Comparison of ENCODE assay signal across 18 cellular contexts in the genomic region with DNA sequence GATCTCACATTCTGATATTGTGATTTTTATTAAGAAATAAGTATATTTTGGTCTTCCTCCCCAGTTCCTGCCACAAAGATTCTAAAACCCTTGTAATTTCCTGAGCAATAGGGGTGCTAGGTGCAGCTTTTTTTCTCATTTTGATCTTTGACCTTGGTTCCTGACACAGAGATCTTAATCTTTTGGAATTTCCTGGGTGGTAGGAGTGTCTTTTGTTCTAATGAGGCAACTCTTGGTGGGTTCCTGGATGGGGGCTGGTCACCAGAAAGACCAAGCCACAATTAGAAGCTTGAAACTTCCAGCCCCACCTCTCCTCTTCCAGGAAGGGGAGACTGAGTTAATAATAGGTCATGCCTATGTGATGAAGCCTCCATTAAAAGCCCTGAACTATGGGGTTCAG.
DNase-seq lines count a peak whose midpoint lies in the region; ATAC-seq, FAIRE-seq and TF ChIP-seq lines count a peak whose summit lies in the region.
"Had no signal": no experiment of that assay in that cellular context is flagged by ENCODE, and none has a peak within 500 bp of the region (broad histone marks: within the 10 kb centered on the region; RNA-seq: fewer than 3 reads in every experiment).

No MANE protein-coding gene starts in this region.

- peaks cover 13 to 40% (median 20%) of the 10 kb centered on the region in 4 donors for H3K4me1 Mint-ChIP-seq in CD4-positive, alpha-beta memory T cell
- peaks cover 45% of the 10 kb centered on the region for H3K4me1 Mint-ChIP-seq in Calu3 (ENCODE audit: low read depth, unreplicated experiment)

- no peaks in the 10 kb centered on the region for H4K20me1 ChIP-seq in keratinocyte (ENCODE audit: control insufficient read depth, extremely low read depth, insufficient read depth, low read length)

- H3K36me3 ChIP-seq in CD4-positive, alpha-beta memory T cell (ENCODE audit: insufficient read depth, low read length): no peaks in the 10 kb centered on the region
- no peaks in the 10 kb centered on the region for H3K36me3 ChIP-seq in RWPE2 (ENCODE audit: low read depth)
- H3K36me3 ChIP-seq in keratinocyte (ENCODE audit: control insufficient read depth in 2 of 2, extremely low read depth in 1 of 2, insufficient read depth in 2 of 2, low read length in 2 of 2): no peaks in the 10 kb centered on the region
- H3K36me3 ChIP-seq in small intestine (ENCODE audit: control insufficient read depth in 2 of 2, insufficient read depth in 2 of 2, low read length in 2 of 2): no peaks in the 10 kb centered on the region
- H3K36me3 ChIP-seq: BE2C had no signal

- TF ChIP-seq CTCF in Calu3 (IDR thresholded peaks at IDR 0.05; ENCODE audit: unreplicated experiment) (no peak), RWPE2 (IDR thresholded peaks at IDR 0.05; ENCODE audit: poor library complexity, severe bottlenecking) (no peak), keratinocyte (optimal IDR thresholded peaks at IDR 0.05 in 1 of 3, IDR thresholded peaks at IDR 0.05 in 1 of 3, conservative IDR thresholded peaks at IDR 0.05 in 1 of 3; ENCODE audit: extremely low read depth in 1 of 3, insufficient read depth in 2 of 3, low read length in 3 of 3) (no peak)

- ATAC-seq in RWPE2 (ENCODE audit: low read depth): no peak

- POLR2A ChIA-PET in CD4-positive, alpha-beta memory T cell (lab: Charles Lee; ENCODE audit: partially characterized antibody): no interaction called here

- H3K4me2 ChIP-seq in keratinocyte (ENCODE audit: control insufficient read depth, extremely low read depth, insufficient read depth, low read depth, low read length): no peak overlapping the region

- H3K9me3 Mint-ChIP-seq in CD4-positive, alpha-beta memory T cell: no peaks in the 10 kb centered on the region
- H3K9me3 Mint-ChIP-seq in Calu3 (ENCODE audit: low read depth, unreplicated experiment): peaks cover 4% of the 10 kb centered on the region

- no peak for FAIRE-seq in keratinocyte (lab: Jason Lieb, UNC)
- no peak for FAIRE-seq in small intestine (lab: Jason Lieb, UNC)
- FAIRE-seq: A204.1 had no signal

- no peak overlapping the region for H2AFZ ChIP-seq in keratinocyte (ENCODE audit: control insufficient read depth, low read length)

- BruUV-seq in Calu3 (replicated peaks; lab: Mats Ljungman, UMichigan): no TSS peak

- H3K36me3 Mint-ChIP-seq in CD4-positive, alpha-beta memory T cell: no peaks in the 10 kb centered on the region
- H3K36me3 Mint-ChIP-seq in Calu3 (ENCODE audit: insufficient read depth, unreplicated experiment): peaks cover 11% of the 10 kb centered on the region
- H3K36me3 Mint-ChIP-seq: CD4-positive, CD25-positive, alpha-beta regulatory T cell had no signal

- H3K9ac ChIP-seq in keratinocyte (ENCODE audit: control insufficient read depth, extremely low read depth, insufficient read depth, low read length): no peak overlapping the region

- H3K27ac ChIP-seq in CD4-positive, alpha-beta memory T cell (ENCODE audit: low read depth, low read length): no peak overlapping the region
- peak overlapping the region; percentile 57 for H3K27ac ChIP-seq in RWPE2 (ENCODE audit: poor library complexity, severe bottlenecking)
- H3K27ac ChIP-seq in keratinocyte (ENCODE audit: control insufficient read depth, insufficient read depth, low read length): peak overlapping the region; percentile 13
- H3K27ac ChIP-seq in small intestine (ENCODE audit: low read depth in 1 of 2, low read length in 1 of 2): no peak overlapping the region

- no peaks in the 10 kb centered on the region for H3K27me3 ChIP-seq in CD4-positive, alpha-beta memory T cell (ENCODE audit: insufficient read depth, low read length)
- H3K27me3 ChIP-seq in RWPE2 (ENCODE audit: insufficient read depth, poor library complexity, severe bottlenecking) (no peaks in the 10 kb centered on the region), keratinocyte (ENCODE audit: control insufficient read depth, extremely low read depth, insufficient read depth, low read length) (no peaks in the 10 kb centered on the region), small intestine (ENCODE audit: control insufficient read depth in 2 of 2, insufficient read depth in 2 of 2, low read length in 2 of 2) (no peaks in the 10 kb centered on the region)
- H3K27me3 ChIP-seq: BE2C had no signal

- CTCF ChIA-PET in CD4-positive, alpha-beta memory T cell (lab: Charles Lee; ENCODE audit: partially characterized antibody): no interaction called here
- CTCF ChIA-PET in Calu3 (lab: Charles Lee): interaction anchor here (0.6 kb wide), 1 partner anchor 321 kb away, joined by 3 read pairs; no protein-coding TSS in a partner anchor

- intact Hi-C loops in CD4-positive, alpha-beta memory T cell (cut with micrococcal nuclease): no loop called here
- intact Hi-C loops in Calu3 (cut with micrococcal nuclease; ENCODE audit: unreplicated experiment): loop anchor here (5.0 to 10.0 kb wide), 2 partner anchors 265 to 387 kb away; no protein-coding TSS in a partner anchor

- DNase-seq in CD4-positive, alpha-beta memory T cell: no peak
- DNase-seq in Calu3 (no peak), RWPE2 (ENCODE audit: low spot score) (no peak), keratinocyte (ENCODE audit: low read depth, low spot score) (no peak), small intestine (no peak)
- DNase-seq in activated CD4-positive, alpha-beta T cell treated with anti-CD3 and anti-CD28 coated beads, Interleukin-2, amount 50 U/mL, for 1 hour: no peak
- DNase-seq in activated CD4-positive, alpha-beta T cell treated with anti-CD3 and anti-CD28 coated beads for 4 hours: no peak
- DNase-seq: ACHN; BE2C; C1 segment of cervical spinal cord; Caco-2; CD4-positive, CD25-positive, alpha-beta regulatory T cell; DMS153; DMS79; GDM1; GOT3; H7 had no signal

- peak overlapping the region in 1 of 8 donors; percentile 27 for H3K4me3 Mint-ChIP-seq in CD4-positive, alpha-beta memory T cell
- H3K4me3 Mint-ChIP-seq in Calu3 (ENCODE audit: low read depth, unreplicated experiment): no peak overlapping the region

- H3K4me3 ChIP-seq in CD4-positive, alpha-beta memory T cell (ENCODE audit: low read length in 2 of 2): no peak overlapping the region
- H3K4me3 ChIP-seq in RWPE2 (ENCODE audit: severe bottlenecking) (no peak overlapping the region), keratinocyte (ENCODE audit: control insufficient read depth in 2 of 3, extremely low read depth in 1 of 3, insufficient read depth in 2 of 3, low read depth in 1 of 3, low read length in 3 of 3) (no peak overlapping the region), small intestine (ENCODE audit: low read depth in 1 of 2, low read length in 2 of 2) (no peak overlapping the region)

- H3K9me1 ChIP-seq in keratinocyte (ENCODE audit: control insufficient read depth, extremely low read depth, insufficient read depth, low read length): no peaks in the 10 kb centered on the region

- no peaks in the 10 kb centered on the region for H3K79me2 ChIP-seq in keratinocyte (ENCODE audit: control insufficient read depth, insufficient read depth, low read length)

- H3K27me3 Mint-ChIP-seq in CD4-positive, alpha-beta memory T cell: no peaks in the 10 kb centered on the region
- no peaks in the 10 kb centered on the region for H3K27me3 Mint-ChIP-seq in Calu3 (ENCODE audit: unreplicated experiment)

- H3K9me3 ChIP-seq in CD4-positive, alpha-beta memory T cell (ENCODE audit: control insufficient read depth in 1 of 2, low read length in 2 of 2): no peaks in the 10 kb centered on the region
- H3K9me3 ChIP-seq in RWPE2 (ENCODE audit: severe bottlenecking) (no peaks in the 10 kb centered on the region), keratinocyte (ENCODE audit: control insufficient read depth, low read depth, low read length) (no peaks in the 10 kb centered on the region), small intestine (ENCODE audit: control insufficient read depth, low read depth) (no peaks in the 10 kb centered on the region)
- H3K9me3 ChIP-seq: BE2C had no signal

- dilution Hi-C loops in keratinocyte (cut with MboI; ENCODE audit: extremely low pct_ligation_motif_present, low sequenced_read_pairs): no loop called here

- H3K4me1 ChIP-seq in CD4-positive, alpha-beta memory T cell (ENCODE audit: insufficient read depth, low read length): peaks cover 14% of the 10 kb centered on the region
- H3K4me1 ChIP-seq in RWPE2 (ENCODE audit: insufficient read depth, poor library complexity, severe bottlenecking): peaks cover 31% of the 10 kb centered on the region
- peaks cover 16% of the 10 kb centered on the region for H3K4me1 ChIP-seq in keratinocyte (ENCODE audit: control insufficient read depth, extremely low read depth, insufficient read depth, low read length)
- peaks cover 0 to 2% of the 10 kb centered on the region in 2 donors for H3K4me1 ChIP-seq in small intestine (ENCODE audit: control insufficient read depth in 2 of 2, insufficient read depth in 1 of 2, low read depth in 1 of 2, low read length in 1 of 2)
- H3K4me1 ChIP-seq: BE2C had no signal

- peak overlapping the region in 5 of 7 donors; percentile 12 to 59 (median 19) for H3K27ac Mint-ChIP-seq in CD4-positive, alpha-beta memory T cell
- H3K27ac Mint-ChIP-seq in Calu3 (ENCODE audit: unreplicated experiment): peak overlapping the region; percentile 98

Comparison
In these comparisons a context has a peak if more than half of its experiments do, and no peak if none do; other contexts are left out.
1. H3K27ac ChIP-seq: peak in RWPE2 (single experiment) and keratinocyte (single experiment); none in CD4-positive, alpha-beta memory T cell (single experiment) and small intestine (0 of 2).